Comparison of ENCODE assay signal across 9 cellular contexts in the genomic region with DNA sequence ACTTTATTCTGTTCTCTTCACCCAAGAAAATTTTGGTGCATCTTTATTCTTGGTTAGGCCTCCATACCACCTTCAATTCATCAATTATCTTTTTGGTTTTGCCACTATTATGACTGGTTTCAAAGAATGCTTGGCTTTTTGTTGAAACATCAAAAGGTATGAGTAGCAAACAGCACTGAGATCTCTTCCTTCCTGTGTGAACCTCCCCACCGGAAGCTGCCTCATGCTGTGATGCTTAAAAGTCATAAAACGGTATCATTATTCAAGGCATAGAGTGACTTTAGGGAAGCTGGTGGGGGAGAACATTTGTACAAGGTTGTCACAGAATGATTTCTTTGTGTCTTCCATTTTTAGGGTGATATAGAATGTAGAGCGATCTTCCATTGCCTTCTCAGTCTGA.
A peak's percentile ranks its signal among the peaks of the same experiment; 100 is the strongest.
DNase-seq lines count a peak whose midpoint lies in the region; ATAC-seq and TF ChIP-seq lines count a peak whose summit lies in the region.
"Had no signal": no experiment of that assay in that cellular context is flagged by ENCODE, and none has a peak within 500 bp of the region (broad histone marks: within the 10 kb centered on the region; RNA-seq: fewer than 3 reads in every experiment).

No MANE protein-coding gene starts in this region.

- H3K4me1 Mint-ChIP-seq in natural killer cell treated with Interleukin-12 subunit alpha and Interleukin-12 subunit beta and Interleukin-15 and Interleukin-18, amount 100 ng/mL, for 72 hours (ENCODE audit: low read depth in 2 of 2), result peaks cover 52 to 73% of the 10 kb centered on the region in 2 donors

- TF ChIP-seq CTCF in transverse colon (IDR thresholded peaks at IDR 0.05), result no peak

- H3K4me3 ChIP-seq in transverse colon, result no peak overlapping the region

- ATAC-seq in natural killer cell treated with Interleukin-12 subunit alpha and Interleukin-12 subunit beta and Interleukin-15 and Interleukin-18, amount 100 ng/mL, for 72 hours, result peak; percentile 85 to 96
- peak; percentile 67 for ATAC-seq in stimulated activated naive CD8-positive, alpha-beta T cell treated with anti-CD3 and anti-CD28 coated beads, Interleukin-15, Interleukin-2, amounts not matched to agents 100 U/mL and 50 U/mL, for 24 hours
- ATAC-seq in GM19395 (IDR thresholded peaks at IDR 0.05; ENCODE audit: unreplicated experiment), result no peak

- TF ChIP-seq POLR2A in transverse colon (IDR thresholded peaks at IDR 0.05), result no peak

- no peaks in the 10 kb centered on the region for H3K27me3 ChIP-seq in transverse colon

- H3K27ac Mint-ChIP-seq in natural killer cell treated with Interleukin-12 subunit alpha and Interleukin-12 subunit beta and Interleukin-15 and Interleukin-18, amount 100 ng/mL, for 72 hours, result peak overlapping the region; percentile 99 to 100

- no peaks in the 10 kb centered on the region for H3K9me3 ChIP-seq in transverse colon

- no peaks in the 10 kb centered on the region for H3K27me3 Mint-ChIP-seq in natural killer cell treated with Interleukin-12 subunit alpha and Interleukin-12 subunit beta and Interleukin-15 and Interleukin-18, amount 100 ng/mL, for 72 hours

- H3K4me3 Mint-ChIP-seq in natural killer cell treated with Interleukin-12 subunit alpha and Interleukin-12 subunit beta and Interleukin-15 and Interleukin-18, amount 100 ng/mL, for 72 hours, result peak overlapping the region; percentile 88

- H3K27ac ChIP-seq in transverse colon, result no peak overlapping the region

- H3K36me3 Mint-ChIP-seq in natural killer cell treated with Interleukin-12 subunit alpha and Interleukin-12 subunit beta and Interleukin-15 and Interleukin-18, amount 100 ng/mL, for 72 hours, result peaks cover 10% of the 10 kb centered on the region

- H3K36me3 ChIP-seq in transverse colon, result no peaks in the 10 kb centered on the region

- intact Hi-C loops in transverse colon (cut with DNase I; ENCODE audit: low total_unique reads), result no loop called here

- WGBS in transverse colon (ENCODE audit: low coverage in 1 of 2), 2 donors, result 82 to 100% methylated on average over 1 to 3 of the region's 3 CpGs

- H3K9me3 Mint-ChIP-seq in natural killer cell treated with Interleukin-12 subunit alpha and Interleukin-12 subunit beta and Interleukin-15 and Interleukin-18, amount 100 ng/mL, for 72 hours, result peaks cover 5% of the 10 kb centered on the region

- DNase-seq in NK-92 treated with Interleukin-12 subunit alpha and Interleukin-12 subunit beta, amount 100 ng/mL, for 24 hours (lab: John Stamatoyannopoulos, UW), result peak; percentile 10
- DNase-seq in NK-92 (lab: John Stamatoyannopoulos, UW; ENCODE audit: unreplicated experiment), result no peak
- peak; percentile 53 for DNase-seq in activated T-cell treated with anti-CD3 and anti-CD28 coated beads for 24 hours (ENCODE audit: low read depth)
- peak; percentile 84 for DNase-seq in natural killer cell treated with Interleukin-12 subunit alpha and Interleukin-12 subunit beta and Interleukin-15 and Interleukin-18, amount 100 ng/mL, for 72 hours (ENCODE audit: low spot score)
- DNase-seq in stimulated activated naive CD8-positive, alpha-beta T cell treated with anti-CD3 and anti-CD28 coated beads, Interleukin-15, Interleukin-2, amounts not matched to agents 100 U/mL and 50 U/mL, for 24 hours, result peak; percentile 46
- no peak for DNase-seq in LoVo (ENCODE audit: low spot score)
- no peak for DNase-seq in transverse colon
- DNase-seq: trophoblast cell had no signal

- peaks cover 8 to 63% (median 28%) of the 10 kb centered on the region in 4 donors for H3K4me1 ChIP-seq in transverse colon

- TF ChIP-seq EP300 in transverse colon (IDR thresholded peaks at IDR 0.05; ENCODE audit: low read depth), result no peak

- in situ Hi-C loops in transverse colon (cut with MboI; ENCODE audit: low pct_ligation_motif_present in 1 of 4, low pct_unique_long_range_greater_than_20kb in 1 of 4, low sequenced_read_pairs in 3 of 4), result no loop called here

Comparison
In these comparisons a context has a peak if more than half of its experiments do, and no peak if none do; other contexts are left out.
1. DNase-seq: peak in NK-92 treated with Interleukin-12 subunit alpha and Interleukin-12 subunit beta, amount 100 ng/mL, for 24 hours (single experiment), activated T-cell treated with anti-CD3 and anti-CD28 coated beads for 24 hours (single experiment), natural killer cell treated with Interleukin-12 subunit alpha and Interleukin-12 subunit beta and Interleukin-15 and Interleukin-18, amount 100 ng/mL, for 72 hours (single experiment) and stimulated activated naive CD8-positive, alpha-beta T cell treated with anti-CD3 and anti-CD28 coated beads, Interleukin-15, Interleukin-2, amounts not matched to agents 100 U/mL and 50 U/mL, for 24 hours (single experiment); none in NK-92 (single experiment), LoVo (single experiment) and transverse colon (single experiment).